Comparison of ENCODE assay signal across 20 cellular contexts in genomic region chr19:57914517-57914916, GRCh38. TPM values are rescaled to one million over a fixed set of nuclear protein-coding genes. Genes with fewer than 3 reads are reported as not detected.
DNase-seq lines count a peak whose midpoint lies in the region; ATAC-seq and TF ChIP-seq lines count a peak whose summit lies in the region.
"Had no signal": no experiment of that assay in that cellular context is flagged by ENCODE, and none has a peak within 500 bp of the region (broad histone marks: within the 10 kb centered on the region; RNA-seq: fewer than 3 reads in every experiment).

No MANE protein-coding gene starts in this region.

- BruUV-seq in PC-9 (replicated peaks; lab: Mats Ljungman, UMichigan) = no TSS peak

- peak overlapping the region; percentile 40 for H3K4me3 Mint-ChIP-seq in T-helper 1 cell treated with Interleukin-12 subunit alpha and Interleukin-12 subunit beta and Interleukin-4 antibody, amounts not matched to agents 30 μg/mL and 1 μg/mL, for 36 hours
- peak overlapping the region; percentile 94 to 98 for H3K4me3 Mint-ChIP-seq in effector memory CD8-positive, alpha-beta T cell

- H2AFZ ChIP-seq in PC-9 (no peak overlapping the region), neural cell (ENCODE audit: low read depth, low read length) (no peak overlapping the region)

- DNase-seq in T-helper 1 cell (no peak), PC-9 (no peak), WERI-Rb-1 (no peak)
- DNase-seq in effector memory CD8-positive, alpha-beta T cell = no peak
- DNase-seq: activated CD8-positive, alpha-beta memory T cell treated with anti-CD3 and anti-CD28 coated beads, Interleukin-2, amount 50 U/mL, for 4 hours; cerebellar nuclear complex; foreskin keratinocyte; HCEC 1CT; NCI-H1048; NCI-H2107; NCI-H82; stimulated activated CD4-positive, alpha-beta T cell treated with anti-CD3 and anti-CD28 coated beads, Interleukin-4, amount 100 ng/mL, for 24 hours; upper lobe of left lung had no signal

- H3F3A ChIP-seq in PC-9 (ENCODE audit: insufficient read depth, low read depth) = no peaks in the 10 kb centered on the region
- no peaks in the 10 kb centered on the region for H3F3A ChIP-seq in neural cell (ENCODE audit: insufficient read depth, low read length, poor library complexity, severe bottlenecking)

- no peaks in the 10 kb centered on the region for H3K27me3 Mint-ChIP-seq in T-helper 1 cell treated with Interleukin-12 subunit alpha and Interleukin-12 subunit beta and Interleukin-4 antibody, amounts not matched to agents 30 μg/mL and 1 μg/mL, for 36 hours (ENCODE audit: low read depth)
- H3K27me3 Mint-ChIP-seq in effector memory CD8-positive, alpha-beta T cell = no peaks in the 10 kb centered on the region

- H3K27ac Mint-ChIP-seq in T-helper 1 cell treated with Interleukin-12 subunit alpha and Interleukin-12 subunit beta and Interleukin-4 antibody, amounts not matched to agents 30 μg/mL and 1 μg/mL, for 36 hours = no peak overlapping the region
- peak overlapping the region in 1 of 2 donors; percentile 98 for H3K27ac Mint-ChIP-seq in effector memory CD8-positive, alpha-beta T cell

- H3K36me3 Mint-ChIP-seq in T-helper 1 cell treated with Interleukin-12 subunit alpha and Interleukin-12 subunit beta and Interleukin-4 antibody, amounts not matched to agents 30 μg/mL and 1 μg/mL, for 36 hours (ENCODE audit: low read depth) = peaks cover 64% of the 10 kb centered on the region
- peaks cover 34% of the 10 kb centered on the region for H3K36me3 Mint-ChIP-seq in effector memory CD8-positive, alpha-beta T cell (ENCODE audit: insufficient read depth)

- H3K4me3 ChIP-seq in PC-9 (peak overlapping the region; percentile 63; the same call in 1 of the 2 replicates), neural cell (ENCODE audit: low read length) (peak overlapping the region; percentile 83), WERI-Rb-1 (ENCODE audit: low read depth, low read length) (no peak overlapping the region)

- peaks cover 30% of the 10 kb centered on the region for H3K36me3 ChIP-seq in PC-9 (ENCODE audit: low read depth)
- no peaks in the 10 kb centered on the region for H3K36me3 ChIP-seq in neural cell (ENCODE audit: insufficient read depth, low read length)
- peaks cover 42% of the 10 kb centered on the region for H3K36me3 ChIP-seq in WERI-Rb-1

- H3K9me2 ChIP-seq in PC-9 (ENCODE audit: insufficient read depth) = no peaks in the 10 kb centered on the region
- H3K9me2 ChIP-seq in neural cell (ENCODE audit: insufficient read depth, low read length) = no peaks in the 10 kb centered on the region

- H3K27ac ChIP-seq in PC-9 (no peak overlapping the region), neural cell (ENCODE audit: low read length) (no peak overlapping the region), WERI-Rb-1 (no peak overlapping the region)
- H3K27ac ChIP-seq: 22Rv1, foreskin keratinocyte, upper lobe of left lung had no signal

- no peak for TF ChIP-seq RAD21 in neural cell (conservative IDR thresholded peaks at IDR 0.05)

- H3K27me3 ChIP-seq in PC-9 (ENCODE audit: insufficient read depth, low read depth) (no peaks in the 10 kb centered on the region), neural cell (ENCODE audit: insufficient read depth, low read depth, low read length) (no peaks in the 10 kb centered on the region), WERI-Rb-1 (ENCODE audit: insufficient read depth, low read depth, severe bottlenecking) (no peaks in the 10 kb centered on the region)
- H3K27me3 ChIP-seq: foreskin keratinocyte, upper lobe of left lung had no signal

- POLR2A ChIA-PET in PC-9 (lab: Charles Lee; ENCODE audit: unreplicated experiment) = no interaction called here

- peaks cover 22% of the 10 kb centered on the region for H3K4me1 Mint-ChIP-seq in T-helper 1 cell treated with Interleukin-12 subunit alpha and Interleukin-12 subunit beta and Interleukin-4 antibody, amounts not matched to agents 30 μg/mL and 1 μg/mL, for 36 hours (ENCODE audit: low read depth)
- peaks cover 31 to 36% of the 10 kb centered on the region in 2 donors for H3K4me1 Mint-ChIP-seq in effector memory CD8-positive, alpha-beta T cell (ENCODE audit: low read depth in 2 of 2)

- peaks cover 34% of the 10 kb centered on the region for H3K9me3 ChIP-seq in PC-9 (ENCODE audit: insufficient read depth, low read depth)
- no peaks in the 10 kb centered on the region for H3K9me3 ChIP-seq in neural cell (ENCODE audit: low read length)
- no peaks in the 10 kb centered on the region for H3K9me3 ChIP-seq in WERI-Rb-1 (ENCODE audit: severe bottlenecking)

- no peaks in the 10 kb centered on the region for H4K20me1 ChIP-seq in PC-9 (ENCODE audit: insufficient read depth)
- H4K20me1 ChIP-seq in neural cell (ENCODE audit: insufficient read depth) = no peaks in the 10 kb centered on the region

- no peak for ATAC-seq in effector memory CD8-positive, alpha-beta T cell (replicated peaks)
- no peak for ATAC-seq in HG03135 (IDR thresholded peaks at IDR 0.05; ENCODE audit: unreplicated experiment)
- ATAC-seq in HG03378 (IDR thresholded peaks at IDR 0.05; ENCODE audit: unreplicated experiment) = no peak
- ATAC-seq: foreskin keratinocyte, sciatic nerve had no signal

- intact Hi-C loops in PC-9 (cut with micrococcal nuclease; ENCODE audit: unreplicated experiment) = no loop called here

- H3K4me2 ChIP-seq in PC-9 (no peak overlapping the region), neural cell (ENCODE audit: low read length) (no peak overlapping the region)

- TF ChIP-seq CTCF in PC-9 (conservative IDR thresholded peaks at IDR 0.05) (no peak), neural cell (IDR thresholded peaks at IDR 0.05; ENCODE audit: poor library complexity, severe bottlenecking) (no peak), WERI-Rb-1 (IDR thresholded peaks at IDR 0.05; ENCODE audit: low read depth, low read length) (no peak)

- CTCF ChIA-PET in PC-9 (lab: Charles Lee) = interaction anchor here (0.7 kb wide), 1 partner anchor 11 kb away, joined by 24 read pairs; no protein-coding TSS in a partner anchor

- no peak overlapping the region for H3K9ac ChIP-seq in neural cell (ENCODE audit: low read length)

- peaks cover 62% of the 10 kb centered on the region for H3K9me3 Mint-ChIP-seq in T-helper 1 cell treated with Interleukin-12 subunit alpha and Interleukin-12 subunit beta and Interleukin-4 antibody, amounts not matched to agents 30 μg/mL and 1 μg/mL, for 36 hours
- H3K9me3 Mint-ChIP-seq in effector memory CD8-positive, alpha-beta T cell = peaks cover 8 to 18% of the 10 kb centered on the region in 2 donors

- no peak for TF ChIP-seq EP300 in neural cell (conservative IDR thresholded peaks at IDR 0.05; ENCODE audit: poor library complexity, severe bottlenecking)

- 0 out of 2 replicates have a peak, but pooled peaks cover 7% of the 10 kb centered on the region for H3K4me1 ChIP-seq in PC-9 (replicated peaks; ENCODE audit: insufficient read depth)
- H3K4me1 ChIP-seq: foreskin keratinocyte had no signal

- peaks cover 18% of the 10 kb centered on the region for H3K79me2 ChIP-seq in PC-9 (ENCODE audit: low read depth)
- H3K79me2 ChIP-seq in neural cell (replicated peaks; ENCODE audit: insufficient read depth, low read length) = peaks cover 6% of the 10 kb centered on the region

TF ChIP-seq in neural cell, 6 proteins besides CTCF, POLR2A, EP300 and RAD21:
- no peak for TF ChIP-seq MXI1 (conservative IDR thresholded peaks at IDR 0.05; ENCODE audit: poor library complexity, severe bottlenecking)
- no peak for TF ChIP-seq SMC3 (conservative IDR thresholded peaks at IDR 0.05; ENCODE audit: poor library complexity)
- no peak for TF ChIP-seq POLR2AphosphoS5 (IDR thresholded peaks at IDR 0.05)
- no peak for TF ChIP-seq REST (IDR thresholded peaks at IDR 0.05; ENCODE audit: borderline replicate concordance)
- no peak for TF ChIP-seq TAF1 (IDR thresholded peaks at IDR 0.05; ENCODE audit: low read depth)
- TF ChIP-seq EZH2 (IDR thresholded peaks at IDR 0.05; ENCODE audit: borderline replicate concordance, insufficient read depth, low read length, poor library complexity, severe bottlenecking) = no peak

RNA-seq across cellular contexts. Expression of gene ZNF417, which starts 1.9 kb away (rescaled TPM):
- total RNA-seq in PC-9 (2021) = 16.1 and 19.6 TPM in 2 replicates
- polyA plus RNA-seq in neural cell = 21.7 and 25.0 TPM in 2 replicates
- 47.2 and 50.7 TPM in 2 replicates for polyA minus RNA-seq in neural cell

RNA-seq across cellular contexts. Expression of gene ZNF418, which starts 20.7 kb away (rescaled TPM):
- total RNA-seq in PC-9 (2021) = 4.8 and 7.5 TPM in 2 replicates
- polyA plus RNA-seq in neural cell = 19.7 and 27.6 TPM in 2 replicates
- polyA minus RNA-seq in neural cell = 53.1 and 61.6 TPM in 2 replicates

RNA-seq across cellular contexts. Expression of gene ZNF814, which starts 25.7 kb away (rescaled TPM):
- total RNA-seq in PC-9 (2021) = 8.6 and 12.2 TPM in 2 replicates
- 12.4 and 17.7 TPM in 2 replicates for polyA plus RNA-seq in neural cell
- polyA minus RNA-seq in neural cell = 32.4 and 36.3 TPM in 2 replicates

RNA-seq across cellular contexts. Expression of gene ZNF256, which starts 33.0 kb away (rescaled TPM):
- 6.3 and 6.4 TPM in 2 replicates for total RNA-seq in PC-9 (2021)
- polyA plus RNA-seq in neural cell = 11.0 and 13.4 TPM in 2 replicates
- 35.8 and 41.0 TPM in 2 replicates for polyA minus RNA-seq in neural cell

RNA-seq across cellular contexts. Expression of gene C19orf18, which starts 59.8 kb away (rescaled TPM):
- total RNA-seq in PC-9 (2021) = not detected in 2 replicates
- polyA plus RNA-seq in neural cell = not detected in 2 replicates
- not detected in 2 replicates for polyA minus RNA-seq in neural cell
- total RNA-seq: lower leg skin had no signal
